Comparison of ENCODE assay signal across 33 cellular contexts in the genomic region with DNA sequence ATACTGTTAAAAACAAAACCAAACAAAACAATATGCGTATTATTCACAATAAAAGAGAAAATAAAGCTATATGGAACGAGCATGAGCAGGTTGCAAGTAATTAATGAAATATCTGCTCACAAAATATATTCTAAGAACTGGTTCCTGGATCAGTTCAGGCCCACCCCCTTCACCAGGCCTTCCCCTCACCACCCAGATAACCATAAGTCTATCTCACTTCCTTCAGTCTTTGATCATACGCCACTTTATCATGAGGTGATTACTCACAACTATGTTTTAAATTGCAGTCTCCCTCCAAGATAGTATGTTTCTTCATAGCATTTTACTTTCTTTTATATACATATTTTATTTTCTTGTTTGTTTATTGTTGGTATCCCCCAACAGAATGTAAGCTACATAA.
"Had no signal": no experiment of that assay in that cellular context is flagged by ENCODE, and none has a peak within 500 bp of the region (broad histone marks: within the 10 kb centered on the region; RNA-seq: fewer than 3 reads in every experiment).

No MANE protein-coding gene starts in this region.

- H3K4me1 ChIP-seq: adrenal gland, body of pancreas had no signal

- H3K9me3 ChIP-seq: adrenal gland, body of pancreas, heart left ventricle had no signal

- ATAC-seq: activated CD4-positive, alpha-beta T cell treated with anti-CD3 and anti-CD28 coated beads for 36 hours; activated CD8-positive, alpha-beta memory T cell treated with anti-CD3 and anti-CD28 coated beads, Interleukin-2, amount 10 ng/mL, durations not matched to agents 7 days and 5 days; activated CD8-positive, alpha-beta T cell treated with anti-CD3 and anti-CD28 coated beads, Interleukin-2, amount 10 ng/mL, durations not matched to agents 7 days and 5 days; activated naive CD8-positive, alpha-beta T cell treated with anti-CD3 and anti-CD28 coated beads, Interleukin-2, amount 50 U/mL, for 24 hours; body of pancreas; esophagus mucosa; heart left ventricle; T-helper 17 cell had no signal

- H3K36me3 ChIP-seq: adrenal gland, WERI-Rb-1 had no signal

- H3K4me3 ChIP-seq: adrenal gland, body of pancreas, heart left ventricle, hepatocyte had no signal

- FAIRE-seq: colon, endometrium, endothelial cell of umbilical vein had no signal

- H3K27me3 ChIP-seq: adrenal gland, body of pancreas, heart left ventricle, hepatocyte had no signal

- H2AFZ ChIP-seq: hepatocyte had no signal

- DNase-seq: activated CD4-positive, alpha-beta memory T cell treated with anti-CD3 and anti-CD28 coated beads for 36 hours; activated CD4-positive, alpha-beta T cell treated with anti-CD3 and anti-CD28 coated beads for 36 hours; activated CD4-positive, alpha-beta T cell treated with anti-CD3 and anti-CD28 coated beads, Interleukin-2, amount 10 ng/mL, durations not matched to agents 24 days and 14 days; activated CD4-positive, CD25-positive, alpha-beta regulatory T cell; activated CD4-positive, CD25-positive, alpha-beta regulatory T cell treated with anti-CD3 and anti-CD28 coated beads, Interleukin-2, amount 50 U/mL, for 72 hours; activated CD8-positive, alpha-beta memory T cell treated with anti-CD3 and anti-CD28 coated beads, Interleukin-2, amount 10 ng/mL, durations not matched to agents 7 days and 5 days; activated CD8-positive, alpha-beta memory T cell treated with anti-CD3 and anti-CD28 coated beads, Interleukin-2, amount 50 U/mL, for 4 hours; activated CD8-positive, alpha-beta T cell treated with anti-CD3 and anti-CD28 coated beads, Interleukin-2, amount 10 ng/mL, durations not matched to agents 7 days and 5 days; activated effector memory CD4-positive, alpha-beta T cell treated with anti-CD3 and anti-CD28 coated beads, Interleukin-2, amount 50 U/mL, for 16 hours; activated naive CD4-positive, alpha-beta T cell treated with anti-CD3 and anti-CD28 coated beads for 36 hours; activated naive CD8-positive, alpha-beta T cell treated with anti-CD3 and anti-CD28 coated beads for 36 hours; activated naive CD8-positive, alpha-beta T cell treated with anti-CD3 and anti-CD28 coated beads, Interleukin-2, amount 50 U/mL, for 24 hours; activated T-cell treated with anti-CD3 and anti-CD28 coated beads, Interleukin-2, amount 50 U/mL, for 1 hour; activated T-cell treated with anti-CD3 and anti-CD28 coated beads, Interleukin-2, amount 50 U/mL, for 48 hours; adrenal gland; amygdala; aorta; body of pancreas; caudate nucleus; cortex of kidney; dermis blood vessel endothelial cell; effector CD8-positive, alpha-beta T cell; foreskin fibroblast; heart left ventricle; T-helper 17 cell; T1000; WERI-Rb-1 had no signal

- H3K4me2 ChIP-seq: hepatocyte had no signal

- H3K79me2 ChIP-seq: hepatocyte had no signal

- H3K27ac ChIP-seq: adrenal gland, body of pancreas, epithelial cell of prostate, heart left ventricle, hepatocyte, WERI-Rb-1 had no signal
